In genomic region chr21:41848533-41848932, GRCh38 we compare ENCODE assay signal across 27 cellular contexts.
"Had no signal": no experiment of that assay in that cellular context is flagged by ENCODE, and none has a peak within 500 bp of the region (broad histone marks: within the 10 kb centered on the region; RNA-seq: fewer than 3 reads in every experiment).

No MANE protein-coding gene starts in this region.

- H2AFZ ChIP-seq: neural progenitor cell had no signal

- H3K4me1 ChIP-seq: left ventricle myocardium inferior, neural progenitor cell, right lobe of liver, stomach, tibial nerve, upper lobe of left lung had no signal

- DNase-seq: hypothalamus; immature natural killer cell; kidney; left colon; left ventricle myocardium inferior; mesendoderm; naive B cell; natural killer cell; nephron progenitor cell; occipital lobe; ovary; right lobe of liver; stimulated activated CD4-positive, alpha-beta T cell treated with anti-CD3 and anti-CD28 coated beads, Interleukin-12 subunit alpha, Interleukin-12 subunit beta, amount 100 ng/mL, for 4 hours; stimulated activated CD4-positive, alpha-beta T cell treated with anti-CD3 and anti-CD28 coated beads, Interleukin-15, amount 100 ng/mL, for 24 hours; stimulated activated CD4-positive, alpha-beta T cell treated with anti-CD3 and anti-CD28 coated beads, Interleukin-2, amount 100 ng/mL, for 24 hours; stimulated activated CD4-positive, alpha-beta T cell treated with anti-CD3 and anti-CD28 coated beads, Interleukin-4, amount 100 ng/mL, for 1 hour; stimulated activated naive B cell treated with anti-CD40 and anti-IgM and Interleukin-4, amounts not matched to agents 10 μg/mL and 1 μg/mL and 100 μg/mL, for 72 hours; stimulated activated naive CD8-positive, alpha-beta T cell treated with anti-CD3 and anti-CD28 coated beads, Interleukin-15, Interleukin-2, amounts not matched to agents 100 U/mL and 50 U/mL, for 24 hours; stomach had no signal

- H3K4me3 ChIP-seq: left ventricle myocardium inferior, lung, neural progenitor cell, ovary, right atrium auricular region, right lobe of liver, smooth muscle cell, stomach, thoracic aorta, tibial nerve, upper lobe of left lung had no signal

- H3K27me3 ChIP-seq: neural progenitor cell, neutrophil, ovary, right atrium auricular region, right lobe of liver, stomach, tibial nerve, upper lobe of left lung had no signal

- H3K36me3 ChIP-seq: neural progenitor cell, ovary, right atrium auricular region, right lobe of liver had no signal

- H3K9me3 ChIP-seq: left ventricle myocardium inferior, neutrophil, ovary, right atrium auricular region, right lobe of liver, stomach, thoracic aorta, tibial nerve, upper lobe of left lung had no signal

- H3K4me2 ChIP-seq: neural progenitor cell, smooth muscle cell had no signal

- H3K27ac ChIP-seq: left ventricle myocardium inferior, neural progenitor cell, neutrophil, ovary, right atrium auricular region, right lobe of liver, stomach, thoracic aorta, tibial nerve had no signal

- H3K9ac ChIP-seq: neural progenitor cell had no signal

- ATAC-seq: natural killer cell; right lobe of liver; stimulated activated naive B cell treated with anti-CD40 and anti-IgM and Interleukin-4, amounts not matched to agents 10 μg/mL and 1 μg/mL and 100 μg/mL, for 72 hours; stimulated activated naive CD8-positive, alpha-beta T cell treated with anti-CD3 and anti-CD28 coated beads, Interleukin-15, Interleukin-2, amounts not matched to agents 100 U/mL and 50 U/mL, for 24 hours had no signal
